In the genomic region with DNA sequence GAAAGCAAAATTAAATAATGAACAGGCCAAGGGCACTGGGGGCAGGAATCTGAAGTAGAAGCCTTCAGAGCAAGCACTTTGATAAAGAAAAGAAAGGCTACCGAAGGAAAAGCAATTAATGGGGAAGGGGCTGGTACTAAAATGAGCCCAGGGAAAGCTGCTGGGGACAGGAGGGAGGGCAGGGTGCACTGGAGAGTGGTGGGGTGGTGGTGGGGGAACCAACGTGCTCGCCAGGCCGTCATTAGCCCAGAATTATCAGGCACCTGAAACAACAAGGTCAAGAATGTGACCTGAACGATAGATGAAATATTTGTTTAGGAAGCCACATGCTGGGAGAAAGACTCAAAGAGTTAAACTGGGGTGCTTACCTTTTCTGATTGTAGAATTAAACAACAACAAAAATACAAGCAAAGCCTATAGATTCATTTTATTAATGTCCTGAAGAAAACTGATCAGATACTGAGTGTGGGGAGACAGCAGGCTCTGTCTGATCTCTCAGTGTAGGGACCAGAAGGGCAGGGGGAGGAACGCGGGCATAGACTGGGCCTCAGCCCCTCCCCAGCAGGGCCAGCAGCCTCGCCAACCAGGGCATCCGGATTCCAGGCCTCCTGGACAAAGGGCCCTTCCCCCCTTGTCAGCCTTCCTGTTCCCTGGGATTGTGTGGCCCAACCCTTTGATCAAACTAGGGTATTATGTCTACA, we compare ENCODE assay signal across 1 cellular context.
TF ChIP-seq lines count a peak whose summit lies in the region.

No MANE protein-coding gene starts in this region.

TF ChIP-seq in HepG2, 621 proteins besides CTCF, POLR2A, EP300 and RAD21 (continued from another document and continues in another):
- TF ChIP-seq, protein P1, sequence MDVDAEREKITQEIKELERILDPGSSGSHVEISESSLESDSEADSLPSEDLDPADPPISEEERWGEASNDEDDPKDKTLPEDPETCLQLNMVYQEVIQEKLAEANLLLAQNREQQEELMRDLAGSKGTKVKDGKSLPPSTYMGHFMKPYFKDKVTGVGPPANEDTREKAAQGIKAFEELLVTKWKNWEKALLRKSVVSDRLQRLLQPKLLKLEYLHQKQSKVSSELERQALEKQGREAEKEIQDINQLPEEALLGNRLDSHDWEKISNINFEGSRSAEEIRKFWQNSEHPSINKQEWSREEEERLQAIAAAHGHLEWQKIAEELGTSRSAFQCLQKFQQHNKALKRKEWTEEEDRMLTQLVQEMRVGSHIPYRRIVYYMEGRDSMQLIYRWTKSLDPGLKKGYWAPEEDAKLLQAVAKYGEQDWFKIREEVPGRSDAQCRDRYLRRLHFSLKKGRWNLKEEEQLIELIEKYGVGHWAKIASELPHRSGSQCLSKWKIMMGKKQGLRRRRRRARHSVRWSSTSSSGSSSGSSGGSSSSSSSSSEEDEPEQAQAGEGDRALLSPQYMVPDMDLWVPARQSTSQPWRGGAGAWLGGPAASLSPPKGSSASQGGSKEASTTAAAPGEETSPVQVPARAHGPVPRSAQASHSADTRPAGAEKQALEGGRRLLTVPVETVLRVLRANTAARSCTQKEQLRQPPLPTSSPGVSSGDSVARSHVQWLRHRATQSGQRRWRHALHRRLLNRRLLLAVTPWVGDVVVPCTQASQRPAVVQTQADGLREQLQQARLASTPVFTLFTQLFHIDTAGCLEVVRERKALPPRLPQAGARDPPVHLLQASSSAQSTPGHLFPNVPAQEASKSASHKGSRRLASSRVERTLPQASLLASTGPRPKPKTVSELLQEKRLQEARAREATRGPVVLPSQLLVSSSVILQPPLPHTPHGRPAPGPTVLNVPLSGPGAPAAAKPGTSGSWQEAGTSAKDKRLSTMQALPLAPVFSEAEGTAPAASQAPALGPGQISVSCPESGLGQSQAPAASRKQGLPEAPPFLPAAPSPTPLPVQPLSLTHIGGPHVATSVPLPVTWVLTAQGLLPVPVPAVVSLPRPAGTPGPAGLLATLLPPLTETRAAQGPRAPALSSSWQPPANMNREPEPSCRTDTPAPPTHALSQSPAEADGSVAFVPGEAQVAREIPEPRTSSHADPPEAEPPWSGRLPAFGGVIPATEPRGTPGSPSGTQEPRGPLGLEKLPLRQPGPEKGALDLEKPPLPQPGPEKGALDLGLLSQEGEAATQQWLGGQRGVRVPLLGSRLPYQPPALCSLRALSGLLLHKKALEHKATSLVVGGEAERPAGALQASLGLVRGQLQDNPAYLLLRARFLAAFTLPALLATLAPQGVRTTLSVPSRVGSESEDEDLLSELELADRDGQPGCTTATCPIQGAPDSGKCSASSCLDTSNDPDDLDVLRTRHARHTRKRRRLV (CRISPR knock-in tag; IDR thresholded peaks at IDR 0.05): peak; percentile 55; the same call in 1 of the 2 replicates
- peak; percentile 88 for TF ChIP-seq SOX5 (CRISPR knock-in tag; IDR thresholded peaks at IDR 0.05; ENCODE audit: borderline replicate concordance)
- no peak for TF ChIP-seq MAZ (IDR thresholded peaks at IDR 0.05; ENCODE audit: borderline replicate concordance, low read depth, low read length)
- peak; percentile 32; the same call in 1 of the 2 replicates for TF ChIP-seq MAZ (CRISPR knock-in tag; IDR thresholded peaks at IDR 0.05; ENCODE audit: low read depth)
- TF ChIP-seq, protein P2, sequence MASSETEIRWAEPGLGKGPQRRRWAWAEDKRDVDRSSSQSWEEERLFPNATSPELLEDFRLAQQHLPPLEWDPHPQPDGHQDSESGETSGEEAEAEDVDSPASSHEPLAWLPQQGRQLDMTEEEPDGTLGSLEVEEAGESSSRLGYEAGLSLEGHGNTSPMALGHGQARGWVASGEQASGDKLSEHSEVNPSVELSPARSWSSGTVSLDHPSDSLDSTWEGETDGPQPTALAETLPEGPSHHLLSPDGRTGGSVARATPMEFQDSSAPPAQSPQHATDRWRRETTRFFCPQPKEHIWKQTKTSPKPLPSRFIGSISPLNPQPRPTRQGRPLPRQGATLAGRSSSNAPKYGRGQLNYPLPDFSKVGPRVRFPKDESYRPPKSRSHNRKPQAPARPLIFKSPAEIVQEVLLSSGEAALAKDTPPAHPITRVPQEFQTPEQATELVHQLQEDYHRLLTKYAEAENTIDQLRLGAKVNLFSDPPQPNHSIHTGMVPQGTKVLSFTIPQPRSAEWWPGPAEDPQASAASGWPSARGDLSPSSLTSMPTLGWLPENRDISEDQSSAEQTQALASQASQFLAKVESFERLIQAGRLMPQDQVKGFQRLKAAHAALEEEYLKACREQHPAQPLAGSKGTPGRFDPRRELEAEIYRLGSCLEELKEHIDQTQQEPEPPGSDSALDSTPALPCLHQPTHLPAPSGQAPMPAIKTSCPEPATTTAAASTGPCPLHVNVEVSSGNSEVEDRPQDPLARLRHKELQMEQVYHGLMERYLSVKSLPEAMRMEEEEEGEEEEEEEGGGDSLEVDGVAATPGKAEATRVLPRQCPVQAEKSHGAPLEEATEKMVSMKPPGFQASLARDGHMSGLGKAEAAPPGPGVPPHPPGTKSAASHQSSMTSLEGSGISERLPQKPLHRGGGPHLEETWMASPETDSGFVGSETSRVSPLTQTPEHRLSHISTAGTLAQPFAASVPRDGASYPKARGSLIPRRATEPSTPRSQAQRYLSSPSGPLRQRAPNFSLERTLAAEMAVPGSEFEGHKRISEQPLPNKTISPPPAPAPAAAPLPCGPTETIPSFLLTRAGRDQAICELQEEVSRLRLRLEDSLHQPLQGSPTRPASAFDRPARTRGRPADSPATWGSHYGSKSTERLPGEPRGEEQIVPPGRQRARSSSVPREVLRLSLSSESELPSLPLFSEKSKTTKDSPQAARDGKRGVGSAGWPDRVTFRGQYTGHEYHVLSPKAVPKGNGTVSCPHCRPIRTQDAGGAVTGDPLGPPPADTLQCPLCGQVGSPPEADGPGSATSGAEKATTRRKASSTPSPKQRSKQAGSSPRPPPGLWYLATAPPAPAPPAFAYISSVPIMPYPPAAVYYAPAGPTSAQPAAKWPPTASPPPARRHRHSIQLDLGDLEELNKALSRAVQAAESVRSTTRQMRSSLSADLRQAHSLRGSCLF (CRISPR knock-in tag; IDR thresholded peaks at IDR 0.05; ENCODE audit: borderline replicate concordance): no peak
- peak; percentile 62; the same call in 1 of the 2 replicates for TF ChIP-seq SMYD3 (CRISPR knock-in tag; IDR thresholded peaks at IDR 0.05)
- TF ChIP-seq, protein P3, sequence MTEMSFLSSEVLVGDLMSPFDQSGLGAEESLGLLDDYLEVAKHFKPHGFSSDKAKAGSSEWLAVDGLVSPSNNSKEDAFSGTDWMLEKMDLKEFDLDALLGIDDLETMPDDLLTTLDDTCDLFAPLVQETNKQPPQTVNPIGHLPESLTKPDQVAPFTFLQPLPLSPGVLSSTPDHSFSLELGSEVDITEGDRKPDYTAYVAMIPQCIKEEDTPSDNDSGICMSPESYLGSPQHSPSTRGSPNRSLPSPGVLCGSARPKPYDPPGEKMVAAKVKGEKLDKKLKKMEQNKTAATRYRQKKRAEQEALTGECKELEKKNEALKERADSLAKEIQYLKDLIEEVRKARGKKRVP (CRISPR knock-in tag; IDR thresholded peaks at IDR 0.05): 0 out of 4 replicates have a peak, but pooled peaks of 1 of the 2 experiments have one; percentile 28
- TF ChIP-seq ZSCAN31 (CRISPR knock-in tag; IDR thresholded peaks at IDR 0.05; ENCODE audit: low read depth): 0 out of 2 replicates have a peak, but pooled peaks have one; percentile 46
- TF ChIP-seq NFYC (CRISPR knock-in tag; IDR thresholded peaks at IDR 0.05): 0 out of 2 replicates have a peak, but pooled peaks have one; percentile 21
- TF ChIP-seq, protein P4, sequence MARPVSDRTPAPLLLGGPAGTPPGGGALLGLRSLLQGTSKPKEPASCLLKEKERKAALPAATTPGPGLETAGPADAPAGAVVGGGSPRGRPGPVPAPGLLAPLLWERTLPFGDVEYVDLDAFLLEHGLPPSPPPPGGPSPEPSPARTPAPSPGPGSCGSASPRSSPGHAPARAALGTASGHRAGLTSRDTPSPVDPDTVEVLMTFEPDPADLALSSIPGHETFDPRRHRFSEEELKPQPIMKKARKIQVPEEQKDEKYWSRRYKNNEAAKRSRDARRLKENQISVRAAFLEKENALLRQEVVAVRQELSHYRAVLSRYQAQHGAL (CRISPR knock-in tag; IDR thresholded peaks at IDR 0.05; ENCODE audit: not compliant biosample characterization): no peak
- TF ChIP-seq ELF4 (CRISPR knock-in tag; IDR thresholded peaks at IDR 0.05; ENCODE audit: borderline replicate concordance): peak; percentile 60; the same call in 1 of the 2 replicates
- TF ChIP-seq ZNF124 (CRISPR knock-in tag; IDR thresholded peaks at IDR 0.05): peak; percentile 46; the same call in 1 of the 2 replicates
- TF ChIP-seq ZSCAN29 (CRISPR knock-in tag; conservative IDR thresholded peaks at IDR 0.05): 0 out of 2 replicates have a peak, but pooled peaks have one; percentile 30
- peak; percentile 49; the same call in 1 of the 2 replicates for TF ChIP-seq ZNF816 (CRISPR knock-in tag; IDR thresholded peaks at IDR 0.05; ENCODE audit: borderline replicate concordance)
- peak; percentile 84; the same call in 1 of the 2 replicates for TF ChIP-seq ZNF703 (CRISPR knock-in tag; IDR thresholded peaks at IDR 0.05; ENCODE audit: borderline replicate concordance)
- TF ChIP-seq ZBTB20 (CRISPR knock-in tag; IDR thresholded peaks at IDR 0.05; ENCODE audit: borderline replicate concordance, low read depth): peak; percentile 30; the same call in 1 of the 2 replicates
- TF ChIP-seq, protein P5, sequence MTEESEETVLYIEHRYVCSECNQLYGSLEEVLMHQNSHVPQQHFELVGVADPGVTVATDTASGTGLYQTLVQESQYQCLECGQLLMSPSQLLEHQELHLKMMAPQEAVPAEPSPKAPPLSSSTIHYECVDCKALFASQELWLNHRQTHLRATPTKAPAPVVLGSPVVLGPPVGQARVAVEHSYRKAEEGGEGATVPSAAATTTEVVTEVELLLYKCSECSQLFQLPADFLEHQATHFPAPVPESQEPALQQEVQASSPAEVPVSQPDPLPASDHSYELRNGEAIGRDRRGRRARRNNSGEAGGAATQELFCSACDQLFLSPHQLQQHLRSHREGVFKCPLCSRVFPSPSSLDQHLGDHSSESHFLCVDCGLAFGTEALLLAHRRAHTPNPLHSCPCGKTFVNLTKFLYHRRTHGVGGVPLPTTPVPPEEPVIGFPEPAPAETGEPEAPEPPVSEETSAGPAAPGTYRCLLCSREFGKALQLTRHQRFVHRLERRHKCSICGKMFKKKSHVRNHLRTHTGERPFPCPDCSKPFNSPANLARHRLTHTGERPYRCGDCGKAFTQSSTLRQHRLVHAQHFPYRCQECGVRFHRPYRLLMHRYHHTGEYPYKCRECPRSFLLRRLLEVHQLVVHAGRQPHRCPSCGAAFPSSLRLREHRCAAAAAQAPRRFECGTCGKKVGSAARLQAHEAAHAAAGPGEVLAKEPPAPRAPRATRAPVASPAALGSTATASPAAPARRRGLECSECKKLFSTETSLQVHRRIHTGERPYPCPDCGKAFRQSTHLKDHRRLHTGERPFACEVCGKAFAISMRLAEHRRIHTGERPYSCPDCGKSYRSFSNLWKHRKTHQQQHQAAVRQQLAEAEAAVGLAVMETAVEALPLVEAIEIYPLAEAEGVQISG (CRISPR knock-in tag; IDR thresholded peaks at IDR 0.05): peak; percentile 76
- TF ChIP-seq, protein P6, sequence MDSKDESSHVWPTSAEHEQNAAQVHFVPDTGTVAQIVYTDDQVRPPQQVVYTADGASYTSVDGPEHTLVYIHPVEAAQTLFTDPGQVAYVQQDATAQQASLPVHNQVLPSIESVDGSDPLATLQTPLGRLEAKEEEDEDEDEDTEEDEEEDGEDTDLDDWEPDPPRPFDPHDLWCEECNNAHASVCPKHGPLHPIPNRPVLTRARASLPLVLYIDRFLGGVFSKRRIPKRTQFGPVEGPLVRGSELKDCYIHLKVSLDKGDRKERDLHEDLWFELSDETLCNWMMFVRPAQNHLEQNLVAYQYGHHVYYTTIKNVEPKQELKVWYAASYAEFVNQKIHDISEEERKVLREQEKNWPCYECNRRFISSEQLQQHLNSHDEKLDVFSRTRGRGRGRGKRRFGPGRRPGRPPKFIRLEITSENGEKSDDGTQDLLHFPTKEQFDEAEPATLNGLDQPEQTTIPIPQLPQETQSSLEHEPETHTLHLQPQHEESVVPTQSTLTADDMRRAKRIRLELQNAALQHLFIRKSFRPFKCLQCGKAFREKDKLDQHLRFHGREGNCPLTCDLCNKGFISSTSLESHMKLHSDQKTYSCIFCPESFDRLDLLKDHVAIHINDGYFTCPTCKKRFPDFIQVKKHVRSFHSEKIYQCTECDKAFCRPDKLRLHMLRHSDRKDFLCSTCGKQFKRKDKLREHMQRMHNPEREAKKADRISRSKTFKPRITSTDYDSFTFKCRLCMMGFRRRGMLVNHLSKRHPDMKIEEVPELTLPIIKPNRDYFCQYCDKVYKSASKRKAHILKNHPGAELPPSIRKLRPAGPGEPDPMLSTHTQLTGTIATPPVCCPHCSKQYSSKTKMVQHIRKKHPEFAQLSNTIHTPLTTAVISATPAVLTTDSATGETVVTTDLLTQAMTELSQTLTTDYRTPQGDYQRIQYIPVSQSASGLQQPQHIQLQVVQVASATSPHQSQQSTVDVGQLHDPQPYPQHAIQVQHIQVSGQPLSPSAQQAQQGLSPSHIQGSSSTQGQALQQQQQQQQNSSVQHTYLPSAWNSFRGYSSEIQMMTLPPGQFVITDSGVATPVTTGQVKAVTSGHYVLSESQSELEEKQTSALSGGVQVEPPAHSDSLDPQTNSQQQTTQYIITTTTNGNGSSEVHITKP (CRISPR knock-in tag; IDR thresholded peaks at IDR 0.05; ENCODE audit: low read depth): 0 out of 2 replicates have a peak, but pooled peaks have one; percentile 24
